1 cellular context compared by ENCODE assay signal in genomic region chr11:22829231-22830081, GRCh38.
A peak's percentile ranks its signal among the peaks of the same experiment; 100 is the strongest.
TF ChIP-seq lines count a peak whose summit lies in the region.

SVIP (minus strand) TSS chr11:22829801; CDS start chr11:22829748, 53 bp downstream.

TF ChIP-seq in WTC11, 78 proteins besides CTCF, POLR2A, EP300 and RAD21 (continued from another document):
- TF ChIP-seq HMGXB4 (CRISPR knock-in tag; IDR thresholded peaks at IDR 0.05) (peak; percentile 86), NFYB (CRISPR knock-in tag; conservative IDR thresholded peaks at IDR 0.05; ENCODE audit: low read depth) (no peak), ARID4B (CRISPR knock-in tag; IDR thresholded peaks at IDR 0.05; ENCODE audit: borderline replicate concordance) (peak; percentile 45; the same call in 1 of the 2 replicates), FOXK1 (CRISPR knock-in tag; IDR thresholded peaks at IDR 0.05) (0 out of 2 replicates have a peak, but pooled peaks have one; percentile 22), ZNF232 (CRISPR knock-in tag; IDR thresholded peaks at IDR 0.05) (no peak), ETV6 (CRISPR knock-in tag; IDR thresholded peaks at IDR 0.05) (peak; percentile 42; the same call in 1 of the 2 replicates), NR3C1 (CRISPR knock-in tag; conservative IDR thresholded peaks at IDR 0.05; ENCODE audit: low read depth) (no peak), ZNF423 (CRISPR knock-in tag; IDR thresholded peaks at IDR 0.05) (no peak; the same call in 1 of the 2 replicates), SP1 (CRISPR knock-in tag; conservative IDR thresholded peaks at IDR 0.05) (peak; percentile 76; the same call in 1 of the 2 replicates), ESRRA (CRISPR knock-in tag; IDR thresholded peaks at IDR 0.05; ENCODE audit: borderline replicate concordance) (no peak), SMAD3 (CRISPR knock-in tag; IDR thresholded peaks at IDR 0.05; ENCODE audit: borderline replicate concordance) (0 out of 2 replicates have a peak, but pooled peaks have one; percentile 61)
